Comparison of ENCODE assay signal across 8 cellular contexts in the genomic region with DNA sequence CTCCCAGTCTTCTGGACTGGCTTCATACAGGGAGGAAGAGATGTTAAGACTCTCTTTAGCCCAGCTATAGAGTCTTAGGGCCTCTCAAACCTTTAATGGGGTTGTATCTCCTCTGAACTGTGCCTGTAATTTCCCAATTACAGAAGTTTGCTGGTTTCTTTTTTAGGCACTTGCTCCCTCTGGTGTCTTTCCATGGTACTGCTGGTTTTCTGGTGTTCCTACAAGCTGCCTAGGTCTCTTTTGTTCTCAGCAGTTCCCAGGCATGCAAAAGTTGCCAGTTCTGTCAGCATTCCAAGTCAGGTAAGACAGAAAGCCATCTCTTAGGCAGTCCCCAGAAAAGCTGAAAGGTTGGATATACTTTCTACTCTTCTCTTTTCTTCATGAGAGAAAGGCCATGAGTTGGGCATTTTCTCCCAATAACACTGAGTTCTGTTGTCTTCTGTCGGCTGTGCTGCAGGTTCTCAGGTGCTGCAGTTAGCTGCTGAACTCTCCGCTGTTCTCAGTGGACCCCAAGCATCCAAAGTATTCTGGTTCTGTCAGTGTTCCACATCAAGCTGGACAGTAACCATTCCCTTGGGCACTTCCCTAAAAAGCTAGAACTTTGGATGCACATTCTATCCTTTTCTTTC. TPM values are rescaled to one million over a fixed set of nuclear protein-coding genes. Genes with fewer than 3 reads are reported as not detected.
DNase-seq lines count a peak whose midpoint lies in the region; ATAC-seq and TF ChIP-seq lines count a peak whose summit lies in the region.

No MANE protein-coding gene starts in this region.

- DNase-seq in HCT116 (ENCODE audit: low read depth, low spot score) (peak; percentile 51), NOMO-1 (lab: John Stamatoyannopoulos, UW; ENCODE audit: unreplicated experiment in 2 of 2) (peak; percentile 63 to 77), hepatic stellate cell (ENCODE audit: low spot score) (peak; percentile 21)
- DNase-seq in activated T-cell treated with anti-CD3 and anti-CD28 coated beads, Interleukin-2, amount 50 U/mL, for 48 hours: peak; percentile 62 to 65
- peak in 2 of 3 donors; percentile 28 to 64 for DNase-seq in stimulated activated CD4-positive, alpha-beta T cell treated with anti-CD3 and anti-CD28 coated beads, Interleukin-12 subunit alpha, Interleukin-12 subunit beta, amount 100 ng/mL, for 48 hours (ENCODE audit: low read depth in 2 of 3, low spot score in 1 of 3)

- H3F3A ChIP-seq in DOHH2 (ENCODE audit: control insufficient read depth, insufficient read depth): no peaks in the 10 kb centered on the region

- RAD21 ChIA-PET in HCT116 (lab: Charles Lee; ENCODE audit: low non-redundant PET in 1 of 2, low total read pairs in 2 of 2, uncharacterized antibody in 2 of 2, unreplicated experiment in 2 of 2): no interaction called here

- H3K9ac ChIP-seq in HCT116 (ENCODE audit: low read length): no peak overlapping the region

- intact Hi-C loops in HCT116 (cut with micrococcal nuclease): loop anchor here (1.0 kb wide), 1 partner anchor 434 kb away; no protein-coding TSS in a partner anchor

- H3K27ac ChIP-seq in DOHH2 (ENCODE audit: low read depth, low read length) (no peak overlapping the region), HCT116 (ENCODE audit: low read depth, low read length) (no peak overlapping the region)

- ATAC-seq in HCT116 (peak; percentile 81), HG03097 (IDR thresholded peaks at IDR 0.05; ENCODE audit: low FRiP score, unreplicated experiment) (no peak), GM19467 (IDR thresholded peaks at IDR 0.05; ENCODE audit: unreplicated experiment) (no peak)

- H3K4me1 ChIP-seq in DOHH2 (ENCODE audit: control insufficient read depth, low read length): no peaks in the 10 kb centered on the region
- H3K4me1 ChIP-seq in HCT116 (ENCODE audit: control insufficient read depth in 1 of 2, insufficient read depth in 2 of 2, low read length in 2 of 2): no peaks in the 10 kb centered on the region

- H3K4me2 ChIP-seq in DOHH2 (ENCODE audit: low read length) (no peak overlapping the region), HCT116 (ENCODE audit: low read length) (no peak overlapping the region)

- H3K27me3 ChIP-seq in DOHH2 (ENCODE audit: control insufficient read depth, low read length): no peaks in the 10 kb centered on the region
- H3K27me3 ChIP-seq in HCT116 (ENCODE audit: insufficient read depth, low read length): no peaks in the 10 kb centered on the region

- no peaks in the 10 kb centered on the region for H4K20me1 ChIP-seq in DOHH2 (ENCODE audit: control insufficient read depth, insufficient read depth, low read depth, low read length)
- H4K20me1 ChIP-seq in HCT116 (ENCODE audit: insufficient read depth): no peaks in the 10 kb centered on the region

- no peak for TF ChIP-seq POLR2A in HCT116 (IDR thresholded peaks at IDR 0.05; ENCODE audit: borderline replicate concordance, extremely low read depth, insufficient read depth, insufficient read length)

- H3K79me2 ChIP-seq in DOHH2 (ENCODE audit: control insufficient read depth, low read length) (no peaks in the 10 kb centered on the region), HCT116 (ENCODE audit: insufficient read depth, low read length) (no peaks in the 10 kb centered on the region)

- H3K9me3 ChIP-seq in DOHH2 (ENCODE audit: control insufficient read depth, insufficient read depth, low read length) (no peaks in the 10 kb centered on the region), HCT116 (ENCODE audit: control insufficient read depth in 1 of 2, insufficient read depth in 1 of 2, low read depth in 1 of 2, low read length in 2 of 2) (peaks cover 0 to 3% of the 10 kb centered on the region in 2 experiments; a peak in 1 of 4 replicates)

- H2AFZ ChIP-seq in HCT116 (ENCODE audit: low read depth, low read length, poor library complexity, severe bottlenecking): no peak overlapping the region

- BruUV-seq in HCT116 (replicated peaks; lab: Mats Ljungman, UMichigan): no TSS peak

- TF ChIP-seq CTCF in DOHH2 (IDR thresholded peaks at IDR 0.05; ENCODE audit: low read depth, low read length, poor library complexity, severe bottlenecking) (peak; percentile 66), HCT116 (IDR thresholded peaks at IDR 0.05 in 2 of 3, conservative IDR thresholded peaks at IDR 0.05 in 1 of 3; ENCODE audit: borderline replicate concordance in 1 of 3, insufficient read depth in 1 of 3, low read depth in 2 of 3, low read length in 2 of 3) (peak; percentile 49 to 81 (median 74); a peak in 5 of 6 replicates)

- TF ChIP-seq RAD21 in HCT116 (IDR thresholded peaks at IDR 0.05; ENCODE audit: low read depth): peak; percentile 70

- CTCF ChIA-PET in HCT116 (lab: Charles Lee): interaction anchor here (0.6 to 1.7 kb wide), 8 partner anchors 8 to 433 kb away, joined by 3 to 10 read pairs (median 3); no protein-coding TSS in a partner anchor

- H3K4me3 ChIP-seq in DOHH2 (ENCODE audit: low read length) (no peak overlapping the region), HCT116 (replicated peaks in 1 of 2; ENCODE audit: low read depth in 1 of 2, low read length in 2 of 2) (no peak overlapping the region)

- H3K36me3 ChIP-seq in DOHH2 (ENCODE audit: control insufficient read depth, low read length): no peaks in the 10 kb centered on the region
- no peaks in the 10 kb centered on the region for H3K36me3 ChIP-seq in HCT116 (ENCODE audit: control insufficient read depth in 1 of 2, insufficient read depth in 2 of 2, low read length in 2 of 2)

- no peaks in the 10 kb centered on the region; the same call in 1 of the 2 replicates for H3K9me2 ChIP-seq in DOHH2 (replicated peaks; ENCODE audit: control insufficient read depth, low read length)
- no peaks in the 10 kb centered on the region for H3K9me2 ChIP-seq in HCT116 (ENCODE audit: insufficient read depth)

- POLR2A ChIA-PET in HCT116 (lab: Charles Lee): no interaction called here

TF ChIP-seq in HCT116, 20 proteins besides CTCF, POLR2A, EP300 and RAD21:
- TF ChIP-seq SIN3A (IDR thresholded peaks at IDR 0.05; ENCODE audit: low read depth): no peak
- TF ChIP-seq ZNF274 (IDR thresholded peaks at IDR 0.05; ENCODE audit: low read depth, low read length): no peak
- no peak for TF ChIP-seq CEBPB (IDR thresholded peaks at IDR 0.05; ENCODE audit: low read depth)
- no peak for TF ChIP-seq TCF7L2 (IDR thresholded peaks at IDR 0.05; ENCODE audit: borderline replicate concordance, extremely low read depth, insufficient read depth, insufficient read length)
- TF ChIP-seq ZFX (IDR thresholded peaks at IDR 0.05): no peak

RNA-seq across cellular contexts. Expression of gene EHHADH, which starts 54.4 kb away (rescaled TPM):
- 10.7 TPM for total RNA-seq in HCT116 (2021; ENCODE audit: unreplicated experiment)
- polyA plus RNA-seq in HCT116 (2012): 3.0 and 4.4 TPM in 2 replicates

RNA-seq across cellular contexts. Expression of gene MAP3K13, which starts 54.7 kb away (rescaled TPM):
- 21.0 TPM for total RNA-seq in HCT116 (2021; ENCODE audit: unreplicated experiment)
- 8.3 and 11.5 TPM in 2 replicates for polyA plus RNA-seq in HCT116 (2012)
